8 cellular contexts compared by ENCODE assay signal in the genomic region with DNA sequence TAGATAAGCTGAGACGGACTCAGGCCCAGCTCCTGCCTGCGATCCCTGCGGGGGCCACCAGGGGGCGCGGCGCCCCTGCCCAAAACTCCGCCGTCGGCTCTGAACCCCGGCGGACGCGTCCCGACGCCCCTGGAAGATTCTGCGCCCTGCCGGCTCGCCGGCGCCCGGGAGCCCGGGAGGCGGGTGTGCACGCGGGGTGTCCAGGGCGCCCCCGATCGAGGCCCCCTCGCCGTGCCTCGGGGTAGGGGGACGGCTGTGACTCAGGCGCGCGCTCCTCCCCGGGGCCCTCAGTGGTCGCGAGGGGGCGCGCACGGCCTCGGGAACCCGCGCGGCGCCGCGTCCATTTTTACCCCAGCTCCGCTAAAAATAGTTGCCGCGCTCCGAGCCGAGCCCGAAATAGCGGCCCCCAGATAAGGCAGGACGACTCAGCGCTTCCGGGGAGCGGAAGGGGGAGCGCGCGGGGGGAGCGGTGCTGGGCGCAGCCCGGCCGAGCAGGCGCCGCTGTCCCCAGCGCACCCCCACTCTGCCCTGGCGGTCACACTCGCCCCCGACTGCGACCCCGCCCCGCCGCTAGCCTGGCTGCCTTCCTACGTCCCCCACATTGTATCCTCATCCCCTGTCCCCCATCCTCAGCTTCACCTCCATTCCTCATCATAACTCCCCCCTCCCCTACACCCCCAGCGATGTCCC. TPM values are rescaled to one million over a fixed set of nuclear protein-coding genes. Genes with fewer than 3 reads are reported as not detected.
DNase-seq lines count a peak whose midpoint lies in the region; ATAC-seq and TF ChIP-seq lines count a peak whose summit lies in the region.

No MANE protein-coding gene starts in this region.

- TF ChIP-seq POLR2A in lower leg skin (IDR thresholded peaks at IDR 0.05), result no peak

- intact Hi-C loops in lower leg skin (cut with DNase I; ENCODE audit: low total_unique reads), result loop anchor here (2.0 kb wide), 1 partner anchor 35 kb away; no protein-coding TSS in a partner anchor

- peak; percentile 47 for DNase-seq in AG09319 (ENCODE audit: extremely low read depth, low read depth)
- DNase-seq in NCI-H510A treated with DMSO at 0.1 percent for 48 hours (lab: John Stamatoyannopoulos, UW), result peak; percentile 48
- DNase-seq in activated CD4-positive, alpha-beta T cell treated with anti-CD3 and anti-CD28 coated beads, Interleukin-2, amount 50 U/mL, for 4 hours, result peak; percentile 72 to 76
- DNase-seq in dermis microvascular lymphatic vessel endothelial cell (ENCODE audit: low read depth in 2 of 2), result peak; percentile 32 to 71
- DNase-seq in lower leg skin (ENCODE audit: low spot score in 2 of 2), result peak in 1 of 2 donors; percentile 97
- DNase-seq in stimulated activated CD4-positive, alpha-beta T cell treated with anti-CD3 and anti-CD28 coated beads, TNF-alpha, amount 100 ng/mL, for 1 hour (ENCODE audit: low read depth in 3 of 3, low spot score in 1 of 3), result peak; percentile 56 to 79 (median 77)

- peak overlapping the region; percentile 16 for H3K4me3 ChIP-seq in lower leg skin (ENCODE audit: low read depth, poor library complexity, severe bottlenecking)

- WGBS in lower leg skin, 2 donors, result 1% methylated on average over 24 to 57 of the region's 78 CpGs

- peak; percentile 62 for ATAC-seq in GM18867 (IDR thresholded peaks at IDR 0.05; ENCODE audit: unreplicated experiment)
- ATAC-seq in HG03066 (IDR thresholded peaks at IDR 0.05; ENCODE audit: low read depth, unreplicated experiment), result peak; percentile 59

- TF ChIP-seq CTCF in AG09319 (IDR thresholded peaks at IDR 0.05; ENCODE audit: low read depth, low read length), result peak; percentile 83
- TF ChIP-seq CTCF in lower leg skin (IDR thresholded peaks at IDR 0.05), result peak in 1 of 3 donors; percentile 78

RNA-seq across cellular contexts. Expression of a gene that starts 16.0 kb away (rescaled TPM):
- total RNA-seq in dermis microvascular lymphatic vessel endothelial cell (46.1 and 57.3 TPM in 2 replicates), lower leg skin (100 to 1,000 TPM in 1 of 4 donors, 10 to 100 TPM in 3; 57.7 to 111 (median 76.5) TPM)

RNA-seq across cellular contexts. Expression of a gene that starts 28.1 kb away (rescaled TPM):
- total RNA-seq in dermis microvascular lymphatic vessel endothelial cell (1.3 and 3.9 TPM in 2 replicates), lower leg skin (10 to 100 TPM in 2 of 4 donors, 1 to 10 TPM in 2; 5.9 to 18.2 (median 11.2) TPM)

RNA-seq across cellular contexts. Expression of a gene that starts 33.3 kb away (rescaled TPM):
- total RNA-seq in dermis microvascular lymphatic vessel endothelial cell (7.0 and 7.4 TPM in 2 replicates), lower leg skin (1 to 10 TPM; 4.0 to 8.1 (median 5.6) TPM)

RNA-seq across cellular contexts. Expression of a gene that starts 34.8 kb away (rescaled TPM):
- total RNA-seq in dermis microvascular lymphatic vessel endothelial cell, result 10.0 and 20.7 TPM in 2 replicates
- 100 to 1,000 TPM; 257 to 851 (median 501) TPM for total RNA-seq in lower leg skin

RNA-seq across cellular contexts. Expression of a gene that starts 57.1 kb away (rescaled TPM):
- total RNA-seq in dermis microvascular lymphatic vessel endothelial cell (5.9 and 8.1 TPM in 2 replicates), lower leg skin (10 to 100 TPM in 1 of 4 donors, 1 to 10 TPM in 3; 6.4 to 11.6 (median 9.0) TPM)
